1 cellular context compared by ENCODE assay signal in genomic region chr1:147201786-147202185, GRCh38.
TF ChIP-seq lines count a peak whose summit lies in the region.

No MANE protein-coding gene starts in this region.

TF ChIP-seq in HepG2, 621 proteins besides CTCF, POLR2A, EP300 and RAD21:
- no peak for TF ChIP-seq ZNF775 (CRISPR knock-in tag; IDR thresholded peaks at IDR 0.05; ENCODE audit: borderline replicate concordance)
- no peak for TF ChIP-seq ZNF451 (CRISPR knock-in tag; IDR thresholded peaks at IDR 0.05)
- no peak for TF ChIP-seq SRSF1 (optimal IDR thresholded peaks at IDR 0.05; ENCODE audit: low read depth, low read length)
- no peak for TF ChIP-seq ZNF792 (CRISPR knock-in tag; IDR thresholded peaks at IDR 0.05)
- TF ChIP-seq RBFOX2 (IDR thresholded peaks at IDR 0.05; ENCODE audit: low read depth, low read length), result peak; percentile 42
- TF ChIP-seq AGO2 (optimal IDR thresholded peaks at IDR 0.05; ENCODE audit: low read depth, low read length), result peak; percentile 90
- TF ChIP-seq HOXA5 (CRISPR knock-in tag; IDR thresholded peaks at IDR 0.05), result no peak
- TF ChIP-seq ELF1 (CRISPR knock-in tag; IDR thresholded peaks at IDR 0.05), result no peak
- TF ChIP-seq ZNF432 (CRISPR knock-in tag; IDR thresholded peaks at IDR 0.05; ENCODE audit: borderline replicate concordance), result no peak
- TF ChIP-seq ZMYM4 (CRISPR knock-in tag; IDR thresholded peaks at IDR 0.05), result no peak
- TF ChIP-seq FOXM1 (CRISPR knock-in tag; IDR thresholded peaks at IDR 0.05), result no peak
- TF ChIP-seq SNAPC4 (CRISPR knock-in tag; IDR thresholded peaks at IDR 0.05), result no peak
- TF ChIP-seq CEBPZ (IDR thresholded peaks at IDR 0.05; ENCODE audit: low read length), result no peak
- no peak for TF ChIP-seq EED (CRISPR knock-in tag; IDR thresholded peaks at IDR 0.05)
- TF ChIP-seq PAF1 (CRISPR knock-in tag; IDR thresholded peaks at IDR 0.05), result peak; percentile 4; the same call in 1 of the 2 replicates
- TF ChIP-seq DNMT3B (CRISPR knock-in tag; conservative IDR thresholded peaks at IDR 0.05), result no peak
- no peak for TF ChIP-seq DRAP1 (CRISPR knock-in tag; IDR thresholded peaks at IDR 0.05)
- no peak for TF ChIP-seq HDAC6 (IDR thresholded peaks at IDR 0.05; ENCODE audit: low read depth, low read length)
- no peak for TF ChIP-seq ZGPAT (CRISPR knock-in tag; IDR thresholded peaks at IDR 0.05)
- 0 out of 2 replicates have a peak, but pooled peaks have one; percentile 8 for TF ChIP-seq IRF2 (CRISPR knock-in tag; IDR thresholded peaks at IDR 0.05)
- no peak for TF ChIP-seq GMEB2 (CRISPR knock-in tag; IDR thresholded peaks at IDR 0.05; ENCODE audit: low read depth)
- TF ChIP-seq MIXL1 (CRISPR knock-in tag; IDR thresholded peaks at IDR 0.05), result no peak
TF ChIP-seq in HepG2: peak in this region for 4.
